31 cellular contexts compared by ENCODE assay signal in the genomic region with DNA sequence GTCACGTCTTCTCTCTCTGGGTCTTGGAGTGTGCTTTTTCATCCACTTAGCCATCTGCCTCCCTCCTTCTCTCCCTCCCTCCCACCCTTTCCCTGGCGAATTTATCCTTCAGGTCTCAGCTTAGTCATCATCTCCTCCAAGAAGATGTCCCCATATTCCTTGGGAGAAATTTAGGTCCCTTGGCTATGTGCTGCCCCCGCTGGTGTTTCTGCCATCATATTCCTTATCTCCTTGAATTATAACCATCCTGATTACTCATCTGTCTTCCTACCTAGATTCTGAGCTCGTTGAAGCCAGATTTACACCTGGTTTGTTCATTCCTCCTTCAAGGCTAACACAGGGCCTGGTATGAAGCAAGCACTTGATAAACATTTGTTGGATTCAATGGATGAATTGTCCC. TPM values are rescaled to one million over a fixed set of nuclear protein-coding genes. Genes with fewer than 3 reads are reported as not detected.
"Had no signal": no experiment of that assay in that cellular context is flagged by ENCODE, and none has a peak within 500 bp of the region (broad histone marks: within the 10 kb centered on the region; RNA-seq: fewer than 3 reads in every experiment).

No MANE protein-coding gene starts in this region.

- H3K9me3 Mint-ChIP-seq: natural killer cell treated with Interleukin-12 subunit alpha and Interleukin-12 subunit beta and Interleukin-15 and Interleukin-18, amount 100 ng/mL, for 72 hours; nephron progenitor cell; neural crest cell; stimulated activated effector memory CD8-positive, alpha-beta T cell treated with anti-CD3 and anti-CD28 coated beads, Interleukin-12 subunit alpha, Interleukin-12 subunit beta, amount 100 ng/mL, for 72 hours; stimulated activated naive B cell treated with anti-CD40 and anti-IgM and Interleukin-4, amounts not matched to agents 10 μg/mL and 1 μg/mL and 100 μg/mL, for 72 hours; stimulated activated naive CD8-positive, alpha-beta T cell treated with anti-CD3 and anti-CD28 coated beads, Interleukin-15, Interleukin-2, amounts not matched to agents 100 ng/mL and 50 ng/mL, for 24 hours; type B pancreatic cell had no signal

- ATAC-seq: naive thymus-derived CD8-positive, alpha-beta T cell; natural killer cell treated with Interleukin-12 subunit alpha and Interleukin-12 subunit beta and Interleukin-15 and Interleukin-18, amount 100 ng/mL, for 72 hours; psoas muscle; right cardiac atrium; right lobe of liver; stimulated activated effector memory CD8-positive, alpha-beta T cell treated with anti-CD3 and anti-CD28 coated beads, Interleukin-12 subunit alpha, Interleukin-12 subunit beta, amount 100 ng/mL, for 72 hours; stimulated activated naive B cell treated with anti-CD40 and anti-IgM and Interleukin-4, amounts not matched to agents 10 μg/mL and 1 μg/mL and 100 μg/mL, for 72 hours; upper lobe of right lung had no signal

- H3K9me3 ChIP-seq: neutrophil, ovary, psoas muscle, right lobe of liver, sigmoid colon, stomach, suprapubic skin, testis, tibial artery, transverse colon, upper lobe of right lung, uterus had no signal

- FAIRE-seq: small intestine had no signal

- H3K9ac ChIP-seq: parathyroid adenoma had no signal

- H3K27ac Mint-ChIP-seq: natural killer cell treated with Interleukin-12 subunit alpha and Interleukin-12 subunit beta and Interleukin-15 and Interleukin-18, amount 100 ng/mL, for 72 hours; progenitor cell of endocrine pancreas; stimulated activated effector memory CD8-positive, alpha-beta T cell treated with anti-CD3 and anti-CD28 coated beads, Interleukin-12 subunit alpha, Interleukin-12 subunit beta, amount 100 ng/mL, for 72 hours; stimulated activated naive B cell treated with anti-CD40 and anti-IgM and Interleukin-4, amounts not matched to agents 10 μg/mL and 1 μg/mL and 100 μg/mL, for 72 hours; stimulated activated naive CD8-positive, alpha-beta T cell treated with anti-CD3 and anti-CD28 coated beads, Interleukin-15, Interleukin-2, amounts not matched to agents 100 ng/mL and 50 ng/mL, for 24 hours; type B pancreatic cell had no signal

- H3K4me1 ChIP-seq: psoas muscle, right lobe of liver, testis, upper lobe of right lung, uterus had no signal

- H3K4me3 ChIP-seq: ovary, psoas muscle, right lobe of liver, sigmoid colon, stomach, suprapubic skin, testis, tibial artery, transverse colon, upper lobe of right lung, uterus had no signal

- DNase-seq: naive thymus-derived CD8-positive, alpha-beta T cell; nephron progenitor cell; nucleus accumbens; ovary; psoas muscle; right cardiac atrium; right lobe of liver; sigmoid colon; small intestine; stimulated activated CD4-positive, alpha-beta T cell treated with anti-CD3 and anti-CD28 coated beads, Interleukin-15, amount 100 ng/mL, for 24 hours; stimulated activated CD4-positive, alpha-beta T cell treated with anti-CD3 and anti-CD28 coated beads, Interleukin-2, amount 100 ng/mL, for 24 hours; stimulated activated CD4-positive, alpha-beta T cell treated with anti-CD3 and anti-CD28 coated beads, Interleukin-2, amount 100 ng/mL, for 48 hours; stimulated activated CD4-positive, alpha-beta T cell treated with anti-CD3 and anti-CD28 coated beads, Interleukin-4, amount 100 ng/mL, for 24 hours; stimulated activated naive B cell treated with anti-CD40 and anti-IgM and Interleukin-4, amounts not matched to agents 10 μg/mL and 1 μg/mL and 100 μg/mL, for 72 hours; stimulated activated naive CD4-positive, alpha-beta T cell treated with Interleukin-2 at 50 U/mL for 16 hours; stomach; testis; tibial artery; transverse colon; upper lobe of right lung; uterus had no signal

- H3K27ac ChIP-seq: neutrophil, ovary, parathyroid adenoma, psoas muscle, right lobe of liver, sigmoid colon, stomach, suprapubic skin, testis, tibial artery, transverse colon, upper lobe of right lung, uterus had no signal

- H3K4me3 Mint-ChIP-seq: naive thymus-derived CD8-positive, alpha-beta T cell; natural killer cell treated with Interleukin-12 subunit alpha and Interleukin-12 subunit beta and Interleukin-15 and Interleukin-18, amount 100 ng/mL, for 72 hours; nephron progenitor cell; neural crest cell; stimulated activated effector memory CD8-positive, alpha-beta T cell treated with anti-CD3 and anti-CD28 coated beads, Interleukin-12 subunit alpha, Interleukin-12 subunit beta, amount 100 ng/mL, for 72 hours; stimulated activated naive B cell treated with anti-CD40 and anti-IgM and Interleukin-4, amounts not matched to agents 10 μg/mL and 1 μg/mL and 100 μg/mL, for 72 hours; stimulated activated naive CD8-positive, alpha-beta T cell treated with anti-CD3 and anti-CD28 coated beads, Interleukin-15, Interleukin-2, amounts not matched to agents 100 ng/mL and 50 ng/mL, for 24 hours; type B pancreatic cell had no signal

- H3K36me3 ChIP-seq: neutrophil, ovary, right lobe of liver, sigmoid colon, stomach, suprapubic skin, tibial artery, transverse colon, upper lobe of right lung, uterus had no signal

- H3K36me3 Mint-ChIP-seq: natural killer cell treated with Interleukin-12 subunit alpha and Interleukin-12 subunit beta and Interleukin-15 and Interleukin-18, amount 100 ng/mL, for 72 hours; stimulated activated effector memory CD8-positive, alpha-beta T cell treated with anti-CD3 and anti-CD28 coated beads, Interleukin-12 subunit alpha, Interleukin-12 subunit beta, amount 100 ng/mL, for 72 hours; type B pancreatic cell had no signal

RNA-seq across cellular contexts. Expression of a gene that starts 5.0 kb away (rescaled TPM):
- total RNA-seq: natural killer cell treated with Interleukin-12 subunit alpha and Interleukin-12 subunit beta and Interleukin-15 and Interleukin-18, amount 100 ng/mL, for 72 hours had no signal
- polyA plus RNA-seq: naive thymus-derived CD8-positive, alpha-beta T cell had no signal

RNA-seq across cellular contexts. Expression of a gene that starts 5.9 kb away (rescaled TPM):
- total RNA-seq: naive thymus-derived CD8-positive, alpha-beta T cell; skeletal muscle tissue had no signal
- polyA plus RNA-seq: naive thymus-derived CD8-positive, alpha-beta T cell had no signal
